Comparison of ENCODE assay signal across 1 cellular context in the genomic region with DNA sequence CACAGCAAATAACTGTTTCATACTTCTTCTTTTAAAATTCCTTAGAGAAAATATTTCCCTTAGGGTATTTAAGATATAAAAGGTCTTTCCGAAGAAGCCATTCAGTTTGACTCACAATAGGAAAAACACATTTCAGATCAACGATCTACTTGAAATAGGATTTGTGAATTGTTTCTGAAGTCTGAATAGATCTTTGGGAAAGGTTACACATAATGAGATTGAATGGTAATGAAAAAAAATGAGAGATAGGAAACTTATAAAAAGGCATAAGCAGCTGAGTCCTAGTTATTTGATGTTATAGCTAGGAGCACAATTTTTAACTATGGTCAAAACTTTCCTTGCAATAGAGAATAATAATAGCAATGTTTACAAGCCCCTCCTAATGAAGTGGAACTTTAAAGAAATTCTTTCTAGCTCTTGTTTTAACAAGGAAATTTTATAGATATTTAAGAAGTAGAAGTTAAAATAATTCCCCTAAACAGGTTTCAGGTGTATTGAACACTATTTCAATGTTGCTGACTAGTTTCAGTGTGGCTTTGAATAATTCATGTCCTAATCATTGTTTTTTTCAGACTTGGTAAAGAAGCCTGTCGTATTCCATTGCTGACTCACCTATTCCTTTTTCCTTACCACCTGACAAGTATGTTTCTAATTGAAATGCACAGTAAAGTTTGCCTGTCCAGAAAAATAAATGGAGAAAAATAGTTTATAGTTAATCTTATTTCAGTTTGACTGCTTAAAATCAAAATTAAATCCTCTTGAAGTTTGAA.
TF ChIP-seq lines count a peak whose summit lies in the region.

No MANE protein-coding gene starts in this region.

TF ChIP-seq in WTC11, 78 proteins besides CTCF, POLR2A, EP300 and RAD21 (continued from another document):
- no peak for TF ChIP-seq RORB (CRISPR knock-in tag; IDR thresholded peaks at IDR 0.05)
- TF ChIP-seq SMAD3 (CRISPR knock-in tag; IDR thresholded peaks at IDR 0.05; ENCODE audit: borderline replicate concordance): no peak
